24 cellular contexts compared by ENCODE assay signal in the genomic region with DNA sequence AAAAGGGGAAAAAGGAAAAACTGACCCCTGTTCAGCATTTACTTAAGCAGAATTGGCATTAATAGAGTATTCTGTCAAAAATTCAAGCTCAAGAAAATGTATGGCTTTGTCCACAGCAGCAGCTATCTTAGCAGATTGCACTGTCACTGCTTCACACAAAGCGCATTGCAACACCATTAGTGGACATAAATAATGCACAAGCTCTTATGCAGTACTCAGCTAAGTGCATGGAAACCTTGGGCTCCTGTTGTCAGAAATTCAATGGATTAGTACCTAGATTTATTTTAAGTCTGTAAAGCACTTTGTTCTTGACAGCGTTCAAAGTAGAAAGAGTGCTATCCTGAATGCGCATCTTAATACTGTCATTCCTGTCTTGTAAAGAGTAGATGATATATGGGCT.
"Had no signal": no experiment of that assay in that cellular context is flagged by ENCODE, and none has a peak within 500 bp of the region (broad histone marks: within the 10 kb centered on the region; RNA-seq: fewer than 3 reads in every experiment).

No MANE protein-coding gene starts in this region.

- H3K4me3 ChIP-seq: colonic mucosa, left lung, prostate gland, skin epidermis, suprapubic skin, transverse colon, uterus had no signal

- H3K27me3 ChIP-seq: brain microvascular endothelial cell, colonic mucosa, left lung, suprapubic skin, transverse colon, uterus had no signal

- H3K27ac ChIP-seq: brain microvascular endothelial cell, colonic mucosa, left lung, prostate gland, skin epidermis, suprapubic skin, transverse colon, uterus had no signal

- H3K4me1 ChIP-seq: colonic mucosa, left lung, prostate gland, suprapubic skin, transverse colon, uterus had no signal

- DNase-seq: activated CD4-positive, alpha-beta T cell treated with anti-CD3 and anti-CD28 coated beads, Interleukin-2, amount 50 U/mL, for 1 hour; activated CD4-positive, CD25-positive, alpha-beta regulatory T cell treated with anti-CD3 and anti-CD28 coated beads, Interleukin-2, amount 50 U/mL, for 72 hours; activated CD8-positive, alpha-beta memory T cell treated with anti-CD3 and anti-CD28 coated beads, Interleukin-2, amount 50 U/mL, for 4 hours; activated naive CD4-positive, alpha-beta T cell treated with anti-CD3 and anti-CD28 coated beads for 36 hours; activated T-cell treated with anti-CD3 and anti-CD28 coated beads, Interleukin-2, amount 50 U/mL, for 4 hours; aorta; brain microvascular endothelial cell; central memory CD4-positive, alpha-beta T cell; colonic mucosa; erythroblast; head of caudate nucleus; left lung; mammary epithelial cell; nephron progenitor cell; right cardiac atrium; stimulated activated CD4-positive, alpha-beta T cell treated with anti-CD3 and anti-CD28 coated beads, Interleukin-15, amount 100 ng/mL, for 24 hours; stimulated activated CD4-positive, alpha-beta T cell treated with anti-CD3 and anti-CD28 coated beads, Interleukin-2, amount 100 ng/mL, for 48 hours; stimulated activated naive CD8-positive, alpha-beta T cell treated with anti-CD3 and anti-CD28 coated beads, Interleukin-15, amount 100 ng/mL, for 72 hours; T1000; transverse colon; uterus had no signal

- ATAC-seq: activated T-cell treated with anti-CD3 and anti-CD28 coated beads, Interleukin-2, amount 50 U/mL, for 4 hours; left lung; right cardiac atrium; stimulated activated naive CD8-positive, alpha-beta T cell treated with anti-CD3 and anti-CD28 coated beads, Interleukin-15, amount 100 ng/mL, for 72 hours had no signal

- H3K9me3 ChIP-seq: colonic mucosa, left lung, prostate gland, suprapubic skin, transverse colon, uterus had no signal

- H3K36me3 ChIP-seq: brain microvascular endothelial cell, colonic mucosa, left lung, prostate gland, suprapubic skin, transverse colon, uterus had no signal
